ENCODE assay signal across 8 cellular contexts in genomic region chr1:19398309-19398760, GRCh38.
DNase-seq lines count a peak whose midpoint lies in the region; ATAC-seq and TF ChIP-seq lines count a peak whose summit lies in the region.

No MANE protein-coding gene starts in this region.

- H3K4me1 ChIP-seq in fibroblast of lung (ENCODE audit: control insufficient read depth, extremely low read depth, insufficient read depth, low read length) = peaks cover 31% of the 10 kb centered on the region
- peaks cover 60% of the 10 kb centered on the region for H3K4me1 ChIP-seq in smooth muscle cell (ENCODE audit: low read depth)

- peak overlapping the region; percentile 38 for H3K9ac ChIP-seq in fibroblast of lung (ENCODE audit: insufficient read depth, low read length)
- peak overlapping the region; percentile 63 for H3K9ac ChIP-seq in smooth muscle cell (ENCODE audit: low read depth)

- peak overlapping the region; percentile 19 for H3K4me2 ChIP-seq in fibroblast of lung (ENCODE audit: extremely low read depth, insufficient read depth, low read length)
- H3K4me2 ChIP-seq in smooth muscle cell = peak overlapping the region; percentile 45

- H3K27ac Mint-ChIP-seq in T-helper 17 cell (peak overlapping the region; percentile 45), immature natural killer cell (peak overlapping the region in 3 of 6 donors; percentile 19 to 78 (median 42))

- DNase-seq in GM03348 (ENCODE audit: low spot score) (peak; percentile 92), T-helper 17 cell (no peak), fibroblast of lung (ENCODE audit: low read depth in 2 of 2) (peak; percentile 85 to 100), smooth muscle cell (lab: John Stamatoyannopoulos, UW; ENCODE audit: unreplicated experiment) (peak; percentile 6), NCI-H748 treated with DMSO at 0.1 percent for 48 hours (lab: John Stamatoyannopoulos, UW) (no peak), immature natural killer cell (no peak)

- H3K36me3 Mint-ChIP-seq in T-helper 17 cell (ENCODE audit: low read depth) (no peaks in the 10 kb centered on the region), immature natural killer cell (no peaks in the 10 kb centered on the region)

- H3K27ac ChIP-seq in fibroblast of lung (ENCODE audit: insufficient read depth, low read length) (peak overlapping the region; percentile 72), smooth muscle cell (ENCODE audit: low read depth) (peak overlapping the region; percentile 92)

- no peak overlapping the region for H2AFZ ChIP-seq in fibroblast of lung (ENCODE audit: low read length)
- H2AFZ ChIP-seq in smooth muscle cell (ENCODE audit: low read depth) = no peak overlapping the region

- TF ChIP-seq CTCF in fibroblast of lung (conservative IDR thresholded peaks at IDR 0.05 in 1 of 2, IDR thresholded peaks at IDR 0.05 in 1 of 2; ENCODE audit: low read depth in 1 of 2, low read length in 2 of 2) = peak; percentile 58 to 64
- peak; percentile 77 for TF ChIP-seq CTCF in smooth muscle cell (IDR thresholded peaks at IDR 0.05; ENCODE audit: borderline replicate concordance, insufficient read depth, poor library complexity, severe bottlenecking)

- WGBS in smooth muscle cell (ENCODE audit: low lambda C conversion rate) = 9% methylated on average over 9 of the region's 9 CpGs

- H3K4me3 Mint-ChIP-seq in T-helper 17 cell (peak overlapping the region; percentile 21), immature natural killer cell (no peak overlapping the region)

- H4K20me1 ChIP-seq in fibroblast of lung (ENCODE audit: control insufficient read depth, extremely low read depth, insufficient read depth, low read length) (no peaks in the 10 kb centered on the region), smooth muscle cell (ENCODE audit: low read depth) (peaks cover 85% of the 10 kb centered on the region)

- H3K27me3 ChIP-seq in fibroblast of lung (ENCODE audit: control insufficient read depth, insufficient read depth, low read length) (no peaks in the 10 kb centered on the region), smooth muscle cell (ENCODE audit: low read depth) (no peaks in the 10 kb centered on the region)

- peaks cover 72% of the 10 kb centered on the region for H3K79me2 ChIP-seq in fibroblast of lung (ENCODE audit: control insufficient read depth, insufficient read depth, low read length)
- peaks cover 81% of the 10 kb centered on the region for H3K79me2 ChIP-seq in smooth muscle cell (ENCODE audit: low read depth)

- H3K27me3 Mint-ChIP-seq in T-helper 17 cell = no peaks in the 10 kb centered on the region
- peaks cover 0 to 3% (median 0%) of the 10 kb centered on the region in 3 donors for H3K27me3 Mint-ChIP-seq in immature natural killer cell (ENCODE audit: low read depth in 3 of 3)

- H3K4me1 Mint-ChIP-seq in T-helper 17 cell (peaks cover 52% of the 10 kb centered on the region), immature natural killer cell (peaks cover 68 to 78% of the 10 kb centered on the region in 2 donors)

- H3K36me3 ChIP-seq in fibroblast of lung (ENCODE audit: control insufficient read depth, insufficient read depth, low read length) (no peaks in the 10 kb centered on the region), smooth muscle cell (ENCODE audit: low read depth) (no peaks in the 10 kb centered on the region)

- no peaks in the 10 kb centered on the region for H3K9me3 Mint-ChIP-seq in immature natural killer cell

- ATAC-seq in T-helper 17 cell (no peak), HG02571 (IDR thresholded peaks at IDR 0.05; ENCODE audit: unreplicated experiment) (no peak), HG02970 (IDR thresholded peaks at IDR 0.05; ENCODE audit: low FRiP score, unreplicated experiment) (no peak)

- H3K4me3 ChIP-seq in fibroblast of lung (replicated peaks in 1 of 4; ENCODE audit: control extremely low read depth in 1 of 4, insufficient read depth in 1 of 4, low read depth in 3 of 4, low read length in 4 of 4) (no peak overlapping the region), smooth muscle cell (no peak overlapping the region)

- H3F3A ChIP-seq in smooth muscle cell (ENCODE audit: low read depth) = peaks cover 23% of the 10 kb centered on the region

- H3K9me3 ChIP-seq in T-helper 17 cell (ENCODE audit: control insufficient read depth, low read length, poor library complexity, severe bottlenecking) (no peaks in the 10 kb centered on the region), fibroblast of lung (ENCODE audit: control insufficient read depth, insufficient read depth, low read depth, low read length) (no peaks in the 10 kb centered on the region), smooth muscle cell (replicated peaks; ENCODE audit: low read depth) (no peaks in the 10 kb centered on the region)

Comparison
In these comparisons a context has a peak if more than half of its experiments do, and no peak if none do; other contexts are left out.
1. DNase-seq: peak in GM03348 (single experiment), fibroblast of lung (2 of 2) and smooth muscle cell (single experiment); none in T-helper 17 cell (0 of 3), NCI-H748 treated with DMSO at 0.1 percent for 48 hours (single experiment) and immature natural killer cell (0 of 3).